Comparison of ENCODE assay signal across 8 cellular contexts in the genomic region with DNA sequence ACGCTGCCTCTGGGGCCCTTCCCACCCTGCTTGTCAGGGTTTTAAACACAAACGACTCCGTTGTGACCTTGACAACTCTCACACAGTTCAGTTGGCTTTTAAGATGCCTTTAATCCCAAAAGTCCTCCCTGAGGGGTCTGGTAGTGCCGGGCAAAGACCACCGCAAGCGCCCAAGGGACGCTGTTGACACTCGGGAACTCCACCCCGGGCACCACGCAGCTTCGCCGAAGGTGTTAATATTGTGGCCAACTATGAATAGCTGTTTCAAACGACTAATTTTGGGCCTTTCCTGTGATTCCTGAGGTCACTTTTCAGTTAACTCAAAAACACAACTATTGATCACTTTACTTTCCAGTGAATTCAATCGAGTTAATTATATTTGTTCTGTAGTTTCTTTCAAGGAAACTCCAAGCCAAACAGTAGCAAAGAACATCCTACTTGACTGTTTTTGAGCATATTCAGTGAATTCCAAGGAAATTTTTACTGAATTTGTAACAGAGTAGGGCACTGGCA. TPM values are rescaled to one million over a fixed set of nuclear protein-coding genes. Genes with fewer than 3 reads are reported as not detected.
A peak's percentile ranks its signal among the peaks of the same experiment; 100 is the strongest.
DNase-seq lines count a peak whose midpoint lies in the region; ATAC-seq and TF ChIP-seq lines count a peak whose summit lies in the region.

No MANE protein-coding gene starts in this region.

- intact Hi-C loops in Right ventricle myocardium inferior (cut with DNase I) (loop anchor here (5.0 kb wide), 1 partner anchor 123 kb away; no protein-coding TSS in a partner anchor), vagina (cut with DNase I) (no loop called here)

- no peak for ATAC-seq in Right ventricle myocardium inferior
- no peak for ATAC-seq in GM21825 (IDR thresholded peaks at IDR 0.05; ENCODE audit: unreplicated experiment)

- no peak for TF ChIP-seq POLR2A in vagina (IDR thresholded peaks at IDR 0.05)

- no peaks in the 10 kb centered on the region for H3K36me3 Mint-ChIP-seq in mesothelial cell of epicardium

- DNase-seq in cardiac muscle cell (ENCODE audit: low read depth in 1 of 2, low spot score in 1 of 2) (no peak), Right ventricle myocardium inferior (ENCODE audit: missing footprints) (no peak), caudate nucleus (lab: John Stamatoyannopoulos, UW) (no peak), mesothelial cell of epicardium (ENCODE audit: low spot score in 2 of 2, unreplicated experiment in 2 of 2) (no peak), vagina (ENCODE audit: extremely low spot score in 2 of 2) (peak in 1 of 2 donors; percentile 74), activated gamma-delta T cell (lab: John Stamatoyannopoulos, UW) (no peak), DMS79 (lab: John Stamatoyannopoulos, UW) (no peak)

- H3K4me1 ChIP-seq in cardiac muscle cell (ENCODE audit: low read depth) (peaks cover 15% of the 10 kb centered on the region), vagina (peaks cover 17% of the 10 kb centered on the region)

- H3K9me3 Mint-ChIP-seq in mesothelial cell of epicardium = no peaks in the 10 kb centered on the region

- H3K27ac ChIP-seq in cardiac muscle cell = peak overlapping the region; percentile 99
- peak overlapping the region; percentile 97 for H3K27ac ChIP-seq in caudate nucleus (ENCODE audit: low read depth, low read length)
- peak overlapping the region; percentile 97 for H3K27ac ChIP-seq in vagina

- H3K36me3 ChIP-seq in cardiac muscle cell = no peaks in the 10 kb centered on the region
- no peaks in the 10 kb centered on the region for H3K36me3 ChIP-seq in vagina

- H3K27me3 ChIP-seq in cardiac muscle cell = no peaks in the 10 kb centered on the region
- no peaks in the 10 kb centered on the region for H3K27me3 ChIP-seq in vagina

- H3K9me3 ChIP-seq in cardiac muscle cell (ENCODE audit: low read depth) = no peaks in the 10 kb centered on the region
- no peaks in the 10 kb centered on the region for H3K9me3 ChIP-seq in vagina

- H3K4me1 Mint-ChIP-seq in mesothelial cell of epicardium = peaks cover 21% of the 10 kb centered on the region

- H3K27me3 Mint-ChIP-seq in mesothelial cell of epicardium (ENCODE audit: low read depth) = no peaks in the 10 kb centered on the region

- H3K4me3 ChIP-seq in cardiac muscle cell (peak overlapping the region; percentile 81), vagina (peak overlapping the region; percentile 74 to 96)

- H3K27ac Mint-ChIP-seq in mesothelial cell of epicardium = peak overlapping the region; percentile 93

- H3K4me3 Mint-ChIP-seq in mesothelial cell of epicardium = peak overlapping the region; percentile 78

- no peak for TF ChIP-seq CTCF in cardiac muscle cell (IDR thresholded peaks at IDR 0.05; ENCODE audit: low read depth, low read length)
- TF ChIP-seq CTCF in mesothelial cell of epicardium (IDR thresholded peaks at IDR 0.05; ENCODE audit: unreplicated experiment) = no peak
- TF ChIP-seq CTCF in vagina (IDR thresholded peaks at IDR 0.05) = no peak

RNA-seq across cellular contexts. Expression of a gene that starts 1.0 kb away (rescaled TPM):
- total RNA-seq in cardiac muscle cell (40.3 and 42.0 TPM in 2 replicates), Right ventricle myocardium inferior (42.5 TPM), mesothelial cell of epicardium (36.5 to 37.1 TPM (median 36.7 TPM) in 3 replicates), vagina (82.5 TPM)
- 15.8 and 27.2 TPM in 2 replicates for polyA plus RNA-seq in cardiac muscle cell

RNA-seq across cellular contexts. Expression of a gene that starts 26.1 kb away (rescaled TPM):
- total RNA-seq in cardiac muscle cell (13.1 and 22.4 TPM in 2 replicates), Right ventricle myocardium inferior (26.6 TPM), mesothelial cell of epicardium (31.1 to 36.2 TPM (median 36.0 TPM) in 3 replicates), vagina (22.3 TPM)
- 36.9 and 42.4 TPM in 2 replicates for polyA plus RNA-seq in cardiac muscle cell
